ENCODE assay signal across 1 cellular context in the genomic region with DNA sequence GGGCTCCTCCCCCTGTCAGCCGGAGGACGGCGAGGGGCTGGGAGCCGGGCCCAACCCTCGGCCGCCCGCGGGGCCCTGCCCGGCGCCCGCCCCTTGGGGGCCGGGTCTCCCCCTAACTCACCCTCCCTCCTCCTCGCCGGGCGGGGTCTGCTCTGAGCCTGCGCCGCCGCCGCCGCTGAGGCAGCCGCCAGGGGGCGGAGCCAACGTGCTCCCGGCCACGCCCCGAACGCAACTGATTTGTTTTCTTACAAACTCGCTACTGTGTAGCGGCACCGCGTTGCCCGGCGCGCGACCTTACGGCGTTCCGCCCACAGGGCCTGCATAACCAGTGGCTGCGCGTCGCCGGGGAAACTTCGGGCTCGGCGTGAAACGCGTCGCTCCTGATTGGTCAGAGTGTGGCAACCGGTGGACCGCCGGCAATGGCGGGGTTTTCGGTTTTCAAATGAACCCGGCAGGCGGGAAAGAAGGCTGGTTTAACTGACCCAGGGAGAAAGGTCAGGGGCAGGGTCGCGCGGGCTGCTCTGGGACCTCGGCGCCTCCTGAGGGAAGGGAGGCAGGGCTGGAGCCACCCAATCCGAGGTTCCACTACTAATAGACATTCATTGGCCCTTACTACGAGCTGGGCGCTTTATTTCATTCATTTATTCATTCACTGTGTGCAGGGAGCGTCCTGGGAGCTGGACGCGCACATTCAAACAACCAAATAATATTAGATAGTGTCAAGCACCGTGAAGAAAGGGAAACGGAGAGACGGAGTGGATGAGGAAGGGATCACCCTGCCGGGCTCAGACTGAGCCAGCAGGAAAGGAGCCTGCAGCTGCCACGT.
TF ChIP-seq lines count a peak whose summit lies in the region.

A gene (minus strand): TSS at position 154 of the 826 bp plus-strand sequence. CDS start 326 bp downstream, outside the sequence.

TF ChIP-seq in K562, 482 proteins besides CTCF, POLR2A, EP300 and RAD21 (continued from another document and continues in another):
- TF ChIP-seq, protein P1, sequence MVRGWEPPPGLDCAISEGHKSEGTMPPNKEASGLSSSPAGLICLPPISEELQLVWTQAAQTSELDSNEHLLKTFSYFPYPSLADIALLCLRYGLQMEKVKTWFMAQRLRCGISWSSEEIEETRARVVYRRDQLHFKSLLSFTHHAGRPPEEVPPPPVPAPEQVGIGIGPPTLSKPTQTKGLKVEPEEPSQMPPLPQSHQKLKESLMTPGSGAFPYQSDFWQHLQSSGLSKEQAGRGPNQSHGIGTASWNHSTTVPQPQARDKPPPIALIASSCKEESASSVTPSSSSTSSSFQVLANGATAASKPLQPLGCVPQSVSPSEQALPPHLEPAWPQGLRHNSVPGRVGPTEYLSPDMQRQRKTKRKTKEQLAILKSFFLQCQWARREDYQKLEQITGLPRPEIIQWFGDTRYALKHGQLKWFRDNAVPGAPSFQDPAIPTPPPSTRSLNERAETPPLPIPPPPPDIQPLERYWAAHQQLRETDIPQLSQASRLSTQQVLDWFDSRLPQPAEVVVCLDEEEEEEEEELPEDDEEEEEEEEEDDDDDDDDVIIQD (CRISPR knock-in tag; IDR thresholded peaks at IDR 0.05), result no peak
- TF ChIP-seq TAF1 (IDR thresholded peaks at IDR 0.05; ENCODE audit: control insufficient read depth, extremely low read depth, insufficient read depth, low read length, severe bottlenecking) (peak; percentile 51), SP2 (IDR thresholded peaks at IDR 0.05; ENCODE audit: extremely low read depth, low read depth, low read length, poor library complexity, severe bottlenecking) (peak; percentile 27), CSDE1 (IDR thresholded peaks at IDR 0.05) (peak in 1 of 2 experiments; percentile 69; a peak in 2 of 4 replicates), BCL6 (CRISPR knock-in tag; IDR thresholded peaks at IDR 0.05) (no peak), MAFG (tag; conservative IDR thresholded peaks at IDR 0.05) (no peak), SIX5 (IDR thresholded peaks at IDR 0.05; ENCODE audit: borderline replicate concordance in 1 of 2, insufficient read depth in 1 of 2, low read depth in 1 of 2, low read length in 2 of 2) (no peak), ZNF41 (CRISPR knock-in tag; conservative IDR thresholded peaks at IDR 0.05) (0 out of 2 replicates have a peak, but pooled peaks have one; percentile 42), LEF1 (IDR thresholded peaks at IDR 0.05) (0 out of 2 replicates have a peak, but pooled peaks have one; percentile 48), NR3C1 (CRISPR knock-in tag; IDR thresholded peaks at IDR 0.05) (no peak), SMAD4 (CRISPR knock-in tag; conservative IDR thresholded peaks at IDR 0.05) (peak; percentile 80), ZNF224 (CRISPR knock-in tag; IDR thresholded peaks at IDR 0.05) (no peak), STAG1 (CRISPR knock-in tag; IDR thresholded peaks at IDR 0.05; ENCODE audit: borderline replicate concordance) (0 out of 2 replicates have a peak, but pooled peaks have one; percentile 17), CCNT2 (IDR thresholded peaks at IDR 0.05; ENCODE audit: borderline replicate concordance, extremely low read depth, insufficient read length, low read depth, low read length) (peak; percentile 80), FUS (optimal IDR thresholded peaks at IDR 0.05; ENCODE audit: low read depth, low read length) (no peak), GATAD2B (IDR thresholded peaks at IDR 0.05; ENCODE audit: borderline replicate concordance) (peak; percentile 21; the same call in 1 of the 2 replicates), NCOR1 (IDR thresholded peaks at IDR 0.05) (0 out of 2 replicates have a peak, but pooled peaks have one; percentile 30), FOXJ3 (CRISPR knock-in tag; IDR thresholded peaks at IDR 0.05) (no peak), ZFPM2 (CRISPR knock-in tag; IDR thresholded peaks at IDR 0.05) (no peak), ELF1 (tag; IDR thresholded peaks at IDR 0.05) (peak; percentile 27; the same call in 1 of the 2 replicates), SIN3A (IDR thresholded peaks at IDR 0.05; ENCODE audit: borderline replicate concordance in 2 of 2, control insufficient read depth in 1 of 2, low read depth in 2 of 2, low read length in 2 of 2) (peak in 1 of 2 experiments; percentile 67; a peak in 1 of 4 replicates), PTBP1 (IDR thresholded peaks at IDR 0.05; ENCODE audit: low read depth, low read length) (no peak), OTX1 (CRISPR knock-in tag; IDR thresholded peaks at IDR 0.05) (no peak), ZNF707 (CRISPR knock-in tag; conservative IDR thresholded peaks at IDR 0.05) (no peak), SIN3B (IDR thresholded peaks at IDR 0.05; ENCODE audit: low read depth) (peak; percentile 43; the same call in 1 of the 2 replicates), NBN (IDR thresholded peaks at IDR 0.05; ENCODE audit: low read depth) (0 out of 2 replicates have a peak, but pooled peaks have one; percentile 6), TAF15 (IDR thresholded peaks at IDR 0.05; ENCODE audit: low read depth, low read length) (no peak), SRF (CRISPR knock-in tag; IDR thresholded peaks at IDR 0.05) (0 out of 4 replicates have a peak, but pooled peaks of 1 of the 2 experiments have one; percentile 43)
- TF ChIP-seq, protein P2, sequence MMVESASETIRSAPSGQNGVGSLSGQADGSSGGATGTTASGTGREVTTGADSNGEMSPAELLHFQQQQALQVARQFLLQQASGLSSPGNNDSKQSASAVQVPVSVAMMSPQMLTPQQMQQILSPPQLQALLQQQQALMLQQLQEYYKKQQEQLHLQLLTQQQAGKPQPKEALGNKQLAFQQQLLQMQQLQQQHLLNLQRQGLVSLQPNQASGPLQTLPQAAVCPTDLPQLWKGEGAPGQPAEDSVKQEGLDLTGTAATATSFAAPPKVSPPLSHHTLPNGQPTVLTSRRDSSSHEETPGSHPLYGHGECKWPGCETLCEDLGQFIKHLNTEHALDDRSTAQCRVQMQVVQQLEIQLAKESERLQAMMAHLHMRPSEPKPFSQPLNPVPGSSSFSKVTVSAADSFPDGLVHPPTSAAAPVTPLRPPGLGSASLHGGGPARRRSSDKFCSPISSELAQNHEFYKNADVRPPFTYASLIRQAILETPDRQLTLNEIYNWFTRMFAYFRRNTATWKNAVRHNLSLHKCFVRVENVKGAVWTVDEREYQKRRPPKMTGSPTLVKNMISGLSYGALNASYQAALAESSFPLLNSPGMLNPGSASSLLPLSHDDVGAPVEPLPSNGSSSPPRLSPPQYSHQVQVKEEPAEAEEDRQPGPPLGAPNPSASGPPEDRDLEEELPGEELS (CRISPR knock-in tag; IDR thresholded peaks at IDR 0.05; ENCODE audit: borderline replicate concordance), result no peak
- TF ChIP-seq, protein P3, sequence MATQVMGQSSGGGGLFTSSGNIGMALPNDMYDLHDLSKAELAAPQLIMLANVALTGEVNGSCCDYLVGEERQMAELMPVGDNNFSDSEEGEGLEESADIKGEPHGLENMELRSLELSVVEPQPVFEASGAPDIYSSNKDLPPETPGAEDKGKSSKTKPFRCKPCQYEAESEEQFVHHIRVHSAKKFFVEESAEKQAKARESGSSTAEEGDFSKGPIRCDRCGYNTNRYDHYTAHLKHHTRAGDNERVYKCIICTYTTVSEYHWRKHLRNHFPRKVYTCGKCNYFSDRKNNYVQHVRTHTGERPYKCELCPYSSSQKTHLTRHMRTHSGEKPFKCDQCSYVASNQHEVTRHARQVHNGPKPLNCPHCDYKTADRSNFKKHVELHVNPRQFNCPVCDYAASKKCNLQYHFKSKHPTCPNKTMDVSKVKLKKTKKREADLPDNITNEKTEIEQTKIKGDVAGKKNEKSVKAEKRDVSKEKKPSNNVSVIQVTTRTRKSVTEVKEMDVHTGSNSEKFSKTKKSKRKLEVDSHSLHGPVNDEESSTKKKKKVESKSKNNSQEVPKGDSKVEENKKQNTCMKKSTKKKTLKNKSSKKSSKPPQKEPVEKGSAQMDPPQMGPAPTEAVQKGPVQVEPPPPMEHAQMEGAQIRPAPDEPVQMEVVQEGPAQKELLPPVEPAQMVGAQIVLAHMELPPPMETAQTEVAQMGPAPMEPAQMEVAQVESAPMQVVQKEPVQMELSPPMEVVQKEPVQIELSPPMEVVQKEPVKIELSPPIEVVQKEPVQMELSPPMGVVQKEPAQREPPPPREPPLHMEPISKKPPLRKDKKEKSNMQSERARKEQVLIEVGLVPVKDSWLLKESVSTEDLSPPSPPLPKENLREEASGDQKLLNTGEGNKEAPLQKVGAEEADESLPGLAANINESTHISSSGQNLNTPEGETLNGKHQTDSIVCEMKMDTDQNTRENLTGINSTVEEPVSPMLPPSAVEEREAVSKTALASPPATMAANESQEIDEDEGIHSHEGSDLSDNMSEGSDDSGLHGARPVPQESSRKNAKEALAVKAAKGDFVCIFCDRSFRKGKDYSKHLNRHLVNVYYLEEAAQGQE (CRISPR knock-in tag; IDR thresholded peaks at IDR 0.05; ENCODE audit: low read depth), result no peak
- TF ChIP-seq, protein P4, sequence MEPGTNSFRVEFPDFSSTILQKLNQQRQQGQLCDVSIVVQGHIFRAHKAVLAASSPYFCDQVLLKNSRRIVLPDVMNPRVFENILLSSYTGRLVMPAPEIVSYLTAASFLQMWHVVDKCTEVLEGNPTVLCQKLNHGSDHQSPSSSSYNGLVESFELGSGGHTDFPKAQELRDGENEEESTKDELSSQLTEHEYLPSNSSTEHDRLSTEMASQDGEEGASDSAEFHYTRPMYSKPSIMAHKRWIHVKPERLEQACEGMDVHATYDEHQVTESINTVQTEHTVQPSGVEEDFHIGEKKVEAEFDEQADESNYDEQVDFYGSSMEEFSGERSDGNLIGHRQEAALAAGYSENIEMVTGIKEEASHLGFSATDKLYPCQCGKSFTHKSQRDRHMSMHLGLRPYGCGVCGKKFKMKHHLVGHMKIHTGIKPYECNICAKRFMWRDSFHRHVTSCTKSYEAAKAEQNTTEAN (CRISPR knock-in tag; IDR thresholded peaks at IDR 0.05), result no peak
- TF ChIP-seq, protein P5, sequence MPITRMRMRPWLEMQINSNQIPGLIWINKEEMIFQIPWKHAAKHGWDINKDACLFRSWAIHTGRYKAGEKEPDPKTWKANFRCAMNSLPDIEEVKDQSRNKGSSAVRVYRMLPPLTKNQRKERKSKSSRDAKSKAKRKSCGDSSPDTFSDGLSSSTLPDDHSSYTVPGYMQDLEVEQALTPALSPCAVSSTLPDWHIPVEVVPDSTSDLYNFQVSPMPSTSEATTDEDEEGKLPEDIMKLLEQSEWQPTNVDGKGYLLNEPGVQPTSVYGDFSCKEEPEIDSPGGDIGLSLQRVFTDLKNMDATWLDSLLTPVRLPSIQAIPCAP (CRISPR knock-in tag; IDR thresholded peaks at IDR 0.05; ENCODE audit: borderline replicate concordance), result no peak
- TF ChIP-seq, protein P6, sequence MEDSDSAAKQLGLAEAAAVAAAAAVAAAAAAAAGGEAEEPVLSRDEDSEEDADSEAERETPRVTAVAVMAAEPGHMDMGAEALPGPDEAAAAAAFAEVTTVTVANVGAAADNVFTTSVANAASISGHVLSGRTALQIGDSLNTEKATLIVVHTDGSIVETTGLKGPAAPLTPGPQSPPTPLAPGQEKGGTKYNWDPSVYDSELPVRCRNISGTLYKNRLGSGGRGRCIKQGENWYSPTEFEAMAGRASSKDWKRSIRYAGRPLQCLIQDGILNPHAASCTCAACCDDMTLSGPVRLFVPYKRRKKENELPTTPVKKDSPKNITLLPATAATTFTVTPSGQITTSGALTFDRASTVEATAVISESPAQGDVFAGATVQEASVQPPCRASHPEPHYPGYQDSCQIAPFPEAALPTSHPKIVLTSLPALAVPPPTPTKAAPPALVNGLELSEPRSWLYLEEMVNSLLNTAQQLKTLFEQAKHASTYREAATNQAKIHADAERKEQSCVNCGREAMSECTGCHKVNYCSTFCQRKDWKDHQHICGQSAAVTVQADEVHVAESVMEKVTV (CRISPR knock-in tag; IDR thresholded peaks at IDR 0.05), result no peak
- TF ChIP-seq, protein P7, sequence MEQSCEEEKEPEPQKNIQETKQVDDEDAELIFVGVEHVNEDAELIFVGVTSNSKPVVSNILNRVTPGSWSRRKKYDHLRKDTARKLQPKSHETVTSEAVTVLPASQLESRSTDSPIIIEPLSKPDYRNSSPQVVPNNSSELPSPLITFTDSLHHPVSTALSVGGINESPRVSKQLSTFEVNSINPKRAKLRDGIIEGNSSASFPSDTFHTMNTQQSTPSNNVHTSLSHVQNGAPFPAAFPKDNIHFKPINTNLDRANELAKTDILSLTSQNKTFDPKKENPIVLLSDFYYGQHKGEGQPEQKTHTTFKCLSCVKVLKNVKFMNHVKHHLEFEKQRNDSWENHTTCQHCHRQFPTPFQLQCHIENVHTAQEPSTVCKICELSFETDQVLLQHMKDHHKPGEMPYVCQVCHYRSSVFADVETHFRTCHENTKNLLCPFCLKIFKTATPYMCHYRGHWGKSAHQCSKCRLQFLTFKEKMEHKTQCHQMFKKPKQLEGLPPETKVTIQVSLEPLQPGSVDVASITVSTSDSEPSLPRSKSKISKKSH (CRISPR knock-in tag; IDR thresholded peaks at IDR 0.05), result no peak
- TF ChIP-seq, protein P8, sequence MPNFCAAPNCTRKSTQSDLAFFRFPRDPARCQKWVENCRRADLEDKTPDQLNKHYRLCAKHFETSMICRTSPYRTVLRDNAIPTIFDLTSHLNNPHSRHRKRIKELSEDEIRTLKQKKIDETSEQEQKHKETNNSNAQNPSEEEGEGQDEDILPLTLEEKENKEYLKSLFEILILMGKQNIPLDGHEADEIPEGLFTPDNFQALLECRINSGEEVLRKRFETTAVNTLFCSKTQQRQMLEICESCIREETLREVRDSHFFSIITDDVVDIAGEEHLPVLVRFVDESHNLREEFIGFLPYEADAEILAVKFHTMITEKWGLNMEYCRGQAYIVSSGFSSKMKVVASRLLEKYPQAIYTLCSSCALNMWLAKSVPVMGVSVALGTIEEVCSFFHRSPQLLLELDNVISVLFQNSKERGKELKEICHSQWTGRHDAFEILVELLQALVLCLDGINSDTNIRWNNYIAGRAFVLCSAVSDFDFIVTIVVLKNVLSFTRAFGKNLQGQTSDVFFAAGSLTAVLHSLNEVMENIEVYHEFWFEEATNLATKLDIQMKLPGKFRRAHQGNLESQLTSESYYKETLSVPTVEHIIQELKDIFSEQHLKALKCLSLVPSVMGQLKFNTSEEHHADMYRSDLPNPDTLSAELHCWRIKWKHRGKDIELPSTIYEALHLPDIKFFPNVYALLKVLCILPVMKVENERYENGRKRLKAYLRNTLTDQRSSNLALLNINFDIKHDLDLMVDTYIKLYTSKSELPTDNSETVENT (CRISPR knock-in tag; IDR thresholded peaks at IDR 0.05), result no peak; the same call in 1 of the 2 replicates
- TF ChIP-seq, protein P9, sequence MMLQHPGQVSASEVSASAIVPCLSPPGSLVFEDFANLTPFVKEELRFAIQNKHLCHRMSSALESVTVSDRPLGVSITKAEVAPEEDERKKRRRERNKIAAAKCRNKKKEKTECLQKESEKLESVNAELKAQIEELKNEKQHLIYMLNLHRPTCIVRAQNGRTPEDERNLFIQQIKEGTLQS (IDR thresholded peaks at IDR 0.05), result peak; percentile 47; the same call in 1 of the 2 replicates
- TF ChIP-seq, protein P9 (CRISPR knock-in tag; conservative IDR thresholded peaks at IDR 0.05), result peak; percentile 81; the same call in 1 of the 2 replicates
